Comparison of ENCODE assay signal across 12 cellular contexts in genomic region chr6:13425270-13425905, GRCh38.
A peak's percentile ranks its signal among the peaks of the same experiment; 100 is the strongest.
DNase-seq lines count a peak whose midpoint lies in the region; ATAC-seq and TF ChIP-seq lines count a peak whose summit lies in the region.
"Had no signal": no experiment of that assay in that cellular context is flagged by ENCODE, and none has a peak within 500 bp of the region (broad histone marks: within the 10 kb centered on the region; RNA-seq: fewer than 3 reads in every experiment).

No MANE protein-coding gene starts in this region.

- no peak for DNase-seq in activated naive CD8-positive, alpha-beta T cell treated with anti-CD3 and anti-CD28 coated beads, Interleukin-2, amount 50 U/mL, for 24 hours
- DNase-seq in islet precursor cell (peak; percentile 27), CD14-positive monocyte (ENCODE audit: low spot score) (no peak), tibial nerve (ENCODE audit: low spot score in 2 of 2) (no peak), NCI-H774 (lab: John Stamatoyannopoulos, UW) (no peak)
- DNase-seq in activated CD8-positive, alpha-beta memory T cell treated with anti-CD3 and anti-CD28 coated beads for 24 hours, result no peak
- DNase-seq: amniotic stem cell, glutamatergic neuron, NCI-H1105 treated with DMSO at 0.1 percent for 48 hours had no signal

- no peak for ATAC-seq in activated naive CD8-positive, alpha-beta T cell treated with anti-CD3 and anti-CD28 coated beads, Interleukin-2, amount 50 U/mL, for 24 hours
- ATAC-seq in stimulated activated memory B cell treated with anti-CD40 and anti-IgM and Interleukin-4, amounts not matched to agents 10 μg/mL and 1 μg/mL and 100 μg/mL, for 72 hours, result no peak

- H3K4me3 Mint-ChIP-seq in activated naive CD8-positive, alpha-beta T cell treated with anti-CD3 and anti-CD28 coated beads, Interleukin-2, amount 50 U/mL, for 24 hours, result peak overlapping the region; percentile 11
- H3K4me3 Mint-ChIP-seq in stimulated activated memory B cell treated with anti-CD40 and anti-IgM and Interleukin-4, amounts not matched to agents 10 μg/mL and 1 μg/mL and 100 μg/mL, for 72 hours, result peak overlapping the region; percentile 45
- H3K4me3 Mint-ChIP-seq in CD14-positive monocyte, result no peak overlapping the region
- H3K4me3 Mint-ChIP-seq: stimulated activated naive CD8-positive, alpha-beta T cell treated with anti-CD3 and anti-CD28 coated beads, Interleukin-15, amount 100 ng/mL, for 72 hours had no signal

- H3K4me1 ChIP-seq in HEK293 (ENCODE audit: control insufficient read depth, insufficient read depth, low read length) (peaks cover 26% of the 10 kb centered on the region), tibial nerve (peaks cover 0 to 52% (median 28%) of the 10 kb centered on the region in 4 donors)

- TF ChIP-seq EP300 in tibial nerve (IDR thresholded peaks at IDR 0.05), result no peak

- 48 to 52% methylated on average over 3 of the region's 3 CpGs for WGBS in tibial nerve, 2 donors

- H3K27ac ChIP-seq in HEK293 (ENCODE audit: extremely low read depth, low read depth, low read length) (no peak overlapping the region), tibial nerve (peak overlapping the region in 2 of 4 donors; percentile 41 to 49)

- peaks cover 76% of the 10 kb centered on the region for H3K4me1 Mint-ChIP-seq in activated naive CD8-positive, alpha-beta T cell treated with anti-CD3 and anti-CD28 coated beads, Interleukin-2, amount 50 U/mL, for 24 hours
- H3K4me1 Mint-ChIP-seq in stimulated activated memory B cell treated with anti-CD40 and anti-IgM and Interleukin-4, amounts not matched to agents 10 μg/mL and 1 μg/mL and 100 μg/mL, for 72 hours, result peaks cover 51% of the 10 kb centered on the region
- peaks cover 30% of the 10 kb centered on the region for H3K4me1 Mint-ChIP-seq in CD14-positive monocyte

- TF ChIP-seq POLR2A in tibial nerve (IDR thresholded peaks at IDR 0.05), result no peak

- H3K27me3 ChIP-seq in tibial nerve, result no peaks in the 10 kb centered on the region

- H3K9me3 ChIP-seq in HEK293 (ENCODE audit: control insufficient read depth, insufficient read depth, low read depth, low read length), result no peaks in the 10 kb centered on the region
- no peaks in the 10 kb centered on the region for H3K9me3 ChIP-seq in tibial nerve

- TF ChIP-seq CTCF in HEK293 (tag by site-specific recombination; IDR thresholded peaks at IDR 0.05) (no peak), CD14-positive monocyte (IDR thresholded peaks at IDR 0.05) (no peak), tibial nerve (IDR thresholded peaks at IDR 0.05) (no peak)

- H3K9me3 Mint-ChIP-seq in activated naive CD8-positive, alpha-beta T cell treated with anti-CD3 and anti-CD28 coated beads, Interleukin-2, amount 50 U/mL, for 24 hours, result no peaks in the 10 kb centered on the region
- H3K9me3 Mint-ChIP-seq in stimulated activated memory B cell treated with anti-CD40 and anti-IgM and Interleukin-4, amounts not matched to agents 10 μg/mL and 1 μg/mL and 100 μg/mL, for 72 hours, result no peaks in the 10 kb centered on the region
- peaks cover 0 to 2% (median 0%) of the 10 kb centered on the region in 7 donors for H3K9me3 Mint-ChIP-seq in CD14-positive monocyte
- H3K9me3 Mint-ChIP-seq: stimulated activated naive CD8-positive, alpha-beta T cell treated with anti-CD3 and anti-CD28 coated beads, Interleukin-15, amount 100 ng/mL, for 72 hours had no signal

- POLR2A ChIA-PET in HEK293 (lab: Yijun Ruan, JAX), result interaction anchor here (0.6 kb wide), 1 partner anchor 51 kb away, joined by 3 read pairs; no protein-coding TSS in a partner anchor

- H3K36me3 ChIP-seq in HEK293 (ENCODE audit: control insufficient read depth in 2 of 2, insufficient read depth in 1 of 2, low read length in 2 of 2) (no peaks in the 10 kb centered on the region), tibial nerve (no peaks in the 10 kb centered on the region)

- intact Hi-C loops in CD14-positive monocyte (cut with micrococcal nuclease), result no loop called here

- peaks cover 15% of the 10 kb centered on the region for H3K36me3 Mint-ChIP-seq in activated naive CD8-positive, alpha-beta T cell treated with anti-CD3 and anti-CD28 coated beads, Interleukin-2, amount 50 U/mL, for 24 hours (ENCODE audit: low read depth)
- peaks cover 5% of the 10 kb centered on the region for H3K36me3 Mint-ChIP-seq in stimulated activated memory B cell treated with anti-CD40 and anti-IgM and Interleukin-4, amounts not matched to agents 10 μg/mL and 1 μg/mL and 100 μg/mL, for 72 hours
- H3K36me3 Mint-ChIP-seq in CD14-positive monocyte, result peaks cover 5 to 20% of the 10 kb centered on the region in 2 donors

- CTCF ChIA-PET in HEK293 (lab: Yijun Ruan, JAX), result interaction anchor here (0.5 to 1.5 kb wide), 4 partner anchors 11 to 430 kb away, joined by 3 to 5 read pairs (median 4); no protein-coding TSS in a partner anchor

- H3K27me3 Mint-ChIP-seq in activated naive CD8-positive, alpha-beta T cell treated with anti-CD3 and anti-CD28 coated beads, Interleukin-2, amount 50 U/mL, for 24 hours, result no peaks in the 10 kb centered on the region
- no peaks in the 10 kb centered on the region for H3K27me3 Mint-ChIP-seq in stimulated activated memory B cell treated with anti-CD40 and anti-IgM and Interleukin-4, amounts not matched to agents 10 μg/mL and 1 μg/mL and 100 μg/mL, for 72 hours
- peaks cover 2 to 7% (median 7%) of the 10 kb centered on the region in 3 donors for H3K27me3 Mint-ChIP-seq in CD14-positive monocyte (ENCODE audit: low read depth in 3 of 3)

- no peak overlapping the region for H3K4me3 ChIP-seq in HEK293 (ENCODE audit: low read depth, low read length)
- no peak overlapping the region for H3K4me3 ChIP-seq in tibial nerve

- peak overlapping the region; percentile 99 for H3K27ac Mint-ChIP-seq in activated naive CD8-positive, alpha-beta T cell treated with anti-CD3 and anti-CD28 coated beads, Interleukin-2, amount 50 U/mL, for 24 hours
- peak overlapping the region; percentile 95 for H3K27ac Mint-ChIP-seq in stimulated activated memory B cell treated with anti-CD40 and anti-IgM and Interleukin-4, amounts not matched to agents 10 μg/mL and 1 μg/mL and 100 μg/mL, for 72 hours
- peak overlapping the region in 1 of 7 donors; percentile 38 for H3K27ac Mint-ChIP-seq in CD14-positive monocyte

TF ChIP-seq in HEK293, 187 proteins besides CTCF, POLR2A, EP300 and RAD21:
- peak; percentile 88 for TF ChIP-seq SCRT2 (tag by site-specific recombination; IDR thresholded peaks at IDR 0.05)
- no peak for TF ChIP-seq ZNF148 (tag by site-specific recombination; IDR thresholded peaks at IDR 0.05; ENCODE audit: borderline replicate concordance)

Comparison
In these comparisons a context has a peak if more than half of its experiments do, and no peak if none do; other contexts are left out.
1. H3K4me3 Mint-ChIP-seq: peak in activated naive CD8-positive, alpha-beta T cell treated with anti-CD3 and anti-CD28 coated beads, Interleukin-2, amount 50 U/mL, for 24 hours (single experiment) and stimulated activated memory B cell treated with anti-CD40 and anti-IgM and Interleukin-4, amounts not matched to agents 10 μg/mL and 1 μg/mL and 100 μg/mL, for 72 hours (single experiment); none in CD14-positive monocyte (0 of 2).